8 cellular contexts compared by ENCODE assay signal in the genomic region with DNA sequence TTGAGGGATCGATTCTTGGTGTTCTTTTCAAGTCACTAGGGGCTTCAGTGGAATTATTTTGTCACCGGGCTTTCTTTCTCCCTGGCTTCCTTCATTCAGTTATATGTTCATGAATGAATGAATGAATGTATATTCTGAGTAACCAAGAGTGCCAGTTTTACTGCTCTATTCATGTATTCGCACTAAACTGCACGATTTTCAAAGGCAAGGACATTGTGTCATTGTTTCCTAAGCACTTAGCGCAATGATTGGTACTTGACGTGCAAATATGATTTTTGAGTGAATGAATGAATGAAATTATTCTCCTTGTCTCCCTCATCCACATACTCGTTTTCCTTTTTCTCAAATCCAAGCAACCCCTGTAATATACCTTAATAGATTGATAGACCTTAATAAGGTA. TPM values are rescaled to one million over a fixed set of nuclear protein-coding genes. Genes with fewer than 3 reads are reported as not detected.
A peak's percentile ranks its signal among the peaks of the same experiment; 100 is the strongest.
DNase-seq lines count a peak whose midpoint lies in the region; ATAC-seq and TF ChIP-seq lines count a peak whose summit lies in the region.

No MANE protein-coding gene starts in this region.

- H3K4me3 Mint-ChIP-seq in T-helper 2 cell treated with Interferon-gamma antibody and Interleukin-4, amounts not matched to agents 5 μg/mL and 100 μg/mL, for 36 hours: peak overlapping the region; percentile 99
- H3K4me3 Mint-ChIP-seq in activated CD8-positive, alpha-beta T cell treated with anti-CD3 and anti-CD28 coated beads for 36 hours: peak overlapping the region; percentile 90

- H3K27me3 Mint-ChIP-seq in T-helper 2 cell treated with Interferon-gamma antibody and Interleukin-4, amounts not matched to agents 5 μg/mL and 100 μg/mL, for 36 hours (ENCODE audit: low read depth): peaks cover 5% of the 10 kb centered on the region
- no peaks in the 10 kb centered on the region for H3K27me3 Mint-ChIP-seq in activated CD8-positive, alpha-beta T cell treated with anti-CD3 and anti-CD28 coated beads for 36 hours

- peak overlapping the region; percentile 78 for H3K4me3 ChIP-seq in iPS-18c (ENCODE audit: insufficient read depth, low read depth, low read length)

- CTCF ChIA-PET in activated CD8-positive, alpha-beta T cell treated with anti-CD3 and anti-CD28 coated beads for 36 hours (lab: Charles Lee): interaction anchor here (0.7 to 0.8 kb wide), 2 partner anchors 10 to 13 kb away, joined by 3 read pairs; no protein-coding TSS in a partner anchor

- peaks cover 20% of the 10 kb centered on the region for H3K4me1 Mint-ChIP-seq in T-helper 2 cell treated with Interferon-gamma antibody and Interleukin-4, amounts not matched to agents 5 μg/mL and 100 μg/mL, for 36 hours (ENCODE audit: low read depth)
- peaks cover 15% of the 10 kb centered on the region for H3K4me1 Mint-ChIP-seq in activated CD8-positive, alpha-beta T cell treated with anti-CD3 and anti-CD28 coated beads for 36 hours (ENCODE audit: low read depth)

- POLR2A ChIA-PET in activated CD8-positive, alpha-beta T cell treated with anti-CD3 and anti-CD28 coated beads for 36 hours (lab: Charles Lee): interaction anchor here (0.9 to 2.3 kb wide), 5 partner anchors 12 to 40 kb away, joined by 3 to 11 read pairs (median 5); a partner anchor contains a TSS

- DNase-seq in T-helper 2 cell treated with Interferon-gamma antibody and Interleukin-4, amounts not matched to agents 5 μg/mL and 100 μg/mL, for 36 hours (ENCODE audit: low spot score): no peak
- DNase-seq in T-helper 2 cell (no peak), substantia nigra (lab: John Stamatoyannopoulos, UW) (no peak), NCI-H1694 (lab: John Stamatoyannopoulos, UW) (no peak)
- no peak for DNase-seq in activated CD8-positive, alpha-beta T cell treated with anti-CD3 and anti-CD28 coated beads for 36 hours

- TF ChIP-seq CTCF in activated CD8-positive, alpha-beta T cell treated with anti-CD3 and anti-CD28 coated beads for 36 hours (IDR thresholded peaks at IDR 0.05): no peak

- peaks cover 6% of the 10 kb centered on the region for H3K36me3 Mint-ChIP-seq in T-helper 2 cell treated with Interferon-gamma antibody and Interleukin-4, amounts not matched to agents 5 μg/mL and 100 μg/mL, for 36 hours (ENCODE audit: low read depth)
- H3K36me3 Mint-ChIP-seq in activated CD8-positive, alpha-beta T cell treated with anti-CD3 and anti-CD28 coated beads for 36 hours (ENCODE audit: low read depth): no peaks in the 10 kb centered on the region

- no peak for ATAC-seq in activated CD8-positive, alpha-beta T cell treated with anti-CD3 and anti-CD28 coated beads for 36 hours
- no peak for ATAC-seq in HG03280 (IDR thresholded peaks at IDR 0.05; ENCODE audit: unreplicated experiment)
- ATAC-seq in GM18868 (IDR thresholded peaks at IDR 0.05; ENCODE audit: unreplicated experiment): no peak

- H3K9me3 ChIP-seq in iPS-18c (ENCODE audit: control insufficient read depth, insufficient read depth, low read length): no peaks in the 10 kb centered on the region

- intact Hi-C loops in activated CD8-positive, alpha-beta T cell treated with anti-CD3 and anti-CD28 coated beads for 36 hours (cut with micrococcal nuclease): no loop called here

- peak overlapping the region; percentile 89 for H3K27ac ChIP-seq in substantia nigra (ENCODE audit: low read depth, low read length, poor library complexity, severe bottlenecking)

- H3K9me3 Mint-ChIP-seq in T-helper 2 cell treated with Interferon-gamma antibody and Interleukin-4, amounts not matched to agents 5 μg/mL and 100 μg/mL, for 36 hours: no peaks in the 10 kb centered on the region
- no peaks in the 10 kb centered on the region for H3K9me3 Mint-ChIP-seq in activated CD8-positive, alpha-beta T cell treated with anti-CD3 and anti-CD28 coated beads for 36 hours

- H3K27ac Mint-ChIP-seq in T-helper 2 cell treated with Interferon-gamma antibody and Interleukin-4, amounts not matched to agents 5 μg/mL and 100 μg/mL, for 36 hours: peak overlapping the region; percentile 100
- peak overlapping the region; percentile 100 for H3K27ac Mint-ChIP-seq in activated CD8-positive, alpha-beta T cell treated with anti-CD3 and anti-CD28 coated beads for 36 hours

RNA-seq across cellular contexts. Expression of a gene that starts 0.8 kb away (rescaled TPM):
- 1 to 10 TPM; 5.6 to 6.3 TPM for total RNA-seq in activated CD8-positive, alpha-beta T cell treated with anti-CD3 and anti-CD28 coated beads for 36 hours

RNA-seq across cellular contexts. Expression of a gene that starts 34.8 kb away (rescaled TPM):
- 10 to 100 TPM; 62.5 to 68.4 TPM for total RNA-seq in activated CD8-positive, alpha-beta T cell treated with anti-CD3 and anti-CD28 coated beads for 36 hours
